In the genomic region with DNA sequence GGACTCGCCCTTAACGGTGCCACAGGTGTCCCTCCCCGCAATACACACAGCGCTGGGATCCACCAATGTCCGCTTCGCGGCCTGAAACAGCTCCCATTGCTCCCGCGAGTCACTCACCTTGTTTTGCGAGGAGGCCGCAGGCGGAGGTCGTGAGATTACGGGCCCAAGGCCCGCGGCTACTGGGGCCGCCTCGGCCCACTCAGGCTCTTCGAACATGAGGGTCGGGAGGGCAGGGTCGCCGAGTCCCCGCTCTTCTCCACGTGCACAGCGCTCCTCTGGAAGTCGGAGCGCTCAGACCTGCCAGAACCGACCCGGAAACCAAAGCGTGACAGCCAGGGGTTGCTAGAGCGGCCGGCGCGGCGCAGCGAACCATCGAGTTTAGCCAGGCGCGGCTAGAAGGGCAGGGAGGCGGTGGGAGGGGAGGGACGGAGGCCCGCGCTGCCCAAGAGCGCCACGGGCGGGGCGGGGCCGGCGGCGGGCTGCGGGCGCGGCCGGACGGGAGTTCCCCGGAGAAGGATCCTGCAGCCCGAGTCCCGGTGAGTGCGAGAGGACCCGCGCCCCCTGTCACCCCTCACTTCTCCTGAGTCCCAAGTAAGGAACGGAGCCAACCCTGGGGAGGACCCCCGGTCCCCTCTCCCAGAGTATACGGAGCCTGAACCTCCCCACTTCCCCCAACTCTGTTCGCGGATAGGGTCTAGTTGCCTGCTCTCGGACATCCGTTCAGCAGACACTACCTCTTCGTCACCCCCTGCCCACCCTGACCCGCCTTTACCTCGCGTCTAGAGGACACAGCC, we compare ENCODE assay signal across 8 cellular contexts. TPM values are rescaled to one million over a fixed set of nuclear protein-coding genes. Genes with fewer than 3 reads are reported as not detected.
A peak's percentile ranks its signal among the peaks of the same experiment; 100 is the strongest.
DNase-seq lines count a peak whose midpoint lies in the region; ATAC-seq, FAIRE-seq and TF ChIP-seq lines count a peak whose summit lies in the region.

A gene (plus strand): TSS at position 488 of the 794 bp plus-strand sequence. CDS start 498 bp downstream, outside the sequence.
A gene (minus strand): TSS at position 330 of the 794 bp plus-strand sequence. CDS start 114 bp downstream, at position 216.

- H3K36me3 ChIP-seq in heart right ventricle: peaks cover 0 to 51% (median 31%) of the 10 kb centered on the region in 9 donors
- peaks cover 41% of the 10 kb centered on the region for H3K36me3 ChIP-seq in upper lobe of right lung

- TF ChIP-seq CTCF in heart right ventricle (IDR thresholded peaks at IDR 0.05) (peak in 6 of 9 donors; percentile 13 to 64 (median 43)), progenitor cell of endocrine pancreas (IDR thresholded peaks at IDR 0.05; ENCODE audit: unreplicated experiment) (peak; percentile 3), upper lobe of right lung (IDR thresholded peaks at IDR 0.05) (peak; percentile 19)

- FAIRE-seq in GM12892 (lab: Jason Lieb, UNC): peak; percentile 99

- H3K36me3 Mint-ChIP-seq in T-cell: peaks cover 30% of the 10 kb centered on the region
- H3K36me3 Mint-ChIP-seq in progenitor cell of endocrine pancreas (ENCODE audit: insufficient read depth): peaks cover 7% of the 10 kb centered on the region

- ATAC-seq in HG02763 (IDR thresholded peaks at IDR 0.05; ENCODE audit: unreplicated experiment): peak; percentile 73
- peak; percentile 84 to 90 (median 88) for ATAC-seq in T-cell (replicated peaks in 1 of 4)
- peak; percentile 85 to 94 (median 92) for ATAC-seq in heart right ventricle
- ATAC-seq in upper lobe of right lung: peak; percentile 97

- H3K9me3 ChIP-seq in heart right ventricle: no peaks in the 10 kb centered on the region
- no peaks in the 10 kb centered on the region for H3K9me3 ChIP-seq in upper lobe of right lung

- H3K27me3 ChIP-seq in heart right ventricle (no peaks in the 10 kb centered on the region), upper lobe of right lung (no peaks in the 10 kb centered on the region)

- CTCF ChIA-PET in T-cell (lab: Charles Lee): interaction anchor here (0.5 to 3.9 kb wide), 14 partner anchors 13 to 214 kb away, joined by 3 to 53 read pairs (median 4); a partner anchor contains a TSS

- H3K4me3 Mint-ChIP-seq in T-cell (no peak within 1 kb of the TSS), progenitor cell of endocrine pancreas (ENCODE audit: low read depth) (no peak within 1 kb of the TSS)

- H3K4me3 ChIP-seq in heart right ventricle (peak within 1 kb of the TSS; percentile 63 to 97 (median 82)), upper lobe of right lung (peak within 1 kb of the TSS; percentile 60)

- POLR2A ChIA-PET in T-cell (lab: Charles Lee): interaction anchor here (0.7 to 1.6 kb wide), 6 partner anchors 9 to 80 kb away, joined by 3 to 16 read pairs (median 4); a partner anchor contains a TSS

- H3K27ac ChIP-seq in heart right ventricle (peak within 1 kb of the TSS; percentile 93 to 99 (median 97)), upper lobe of right lung (peak within 1 kb of the TSS; percentile 81)

- WGBS in heart right ventricle, 2 donors: 0 to 1% methylated on average over 68 to 72 of the region's 72 CpGs

- intact Hi-C loops in heart right ventricle (cut with DNase I): loop anchor here in 7 of 10 donors (1.0 to 10.0 kb wide), 9 partner anchors 56 to 121 kb away; a partner anchor contains a TSS
- intact Hi-C loops in upper lobe of right lung (cut with DNase I): no loop called here

- H3K27me3 Mint-ChIP-seq in T-cell (no peaks in the 10 kb centered on the region), progenitor cell of endocrine pancreas (no peaks in the 10 kb centered on the region)

- peak; percentile 93 for DNase-seq in GM12892 (ENCODE audit: insufficient read length)
- peak; percentile 34 for DNase-seq in NCI-H1417 treated with DMSO at 0.1 percent for 48 hours (lab: John Stamatoyannopoulos, UW)
- DNase-seq in T-cell: peak; percentile 66 to 87 (median 74)
- peak; percentile 84 for DNase-seq in amniotic epithelial cell (ENCODE audit: low read depth)
- DNase-seq in heart right ventricle: peak; percentile 92 to 93
- DNase-seq in progenitor cell of endocrine pancreas (ENCODE audit: low spot score, unreplicated experiment): peak; percentile 81
- peak; percentile 96 for DNase-seq in upper lobe of right lung

- H3K9me3 Mint-ChIP-seq in T-cell (no peaks in the 10 kb centered on the region), progenitor cell of endocrine pancreas (ENCODE audit: low read depth) (no peaks in the 10 kb centered on the region)

- TF ChIP-seq POLR2A in GM12892 (IDR thresholded peaks at IDR 0.05; ENCODE audit: low read depth, low read length): peak; percentile 85

- peaks cover 13 to 25% (median 21%) of the 10 kb centered on the region in 3 donors for H3K4me1 Mint-ChIP-seq in T-cell
- H3K4me1 Mint-ChIP-seq in progenitor cell of endocrine pancreas (ENCODE audit: low read depth): peaks cover 21% of the 10 kb centered on the region

- H3K4me1 ChIP-seq in heart right ventricle (peaks cover 15 to 80% (median 69%) of the 10 kb centered on the region in 9 donors), upper lobe of right lung (peaks cover 49% of the 10 kb centered on the region)

- H3K27ac Mint-ChIP-seq in T-cell (no peak within 1 kb of the TSS), progenitor cell of endocrine pancreas (no peak within 1 kb of the TSS)

RNA-seq across cellular contexts. Expression of the first gene that starts in this region (rescaled TPM):
- polyA plus RNA-seq in GM12892 (2012; ENCODE audit: missing spikeins): 72.8 TPM
- total RNA-seq in T-cell: 100 to 1,000 TPM in 2 of 5 donors, 10 to 100 TPM in 3; 49.3 to 111 (median 99.4) TPM
- 100 to 1,000 TPM; 150 to 247 (median 204) TPM for total RNA-seq in heart right ventricle
- polyA plus RNA-seq in heart right ventricle: 100 to 1,000 TPM; 213 to 244 TPM
- 127 and 133 TPM in 2 replicates for total RNA-seq in progenitor cell of endocrine pancreas
- 148 TPM for total RNA-seq in upper lobe of right lung

RNA-seq across cellular contexts. Expression of the second gene that starts in this region (rescaled TPM):
- 17.4 TPM for polyA plus RNA-seq in GM12892 (2012; ENCODE audit: missing spikeins)
- total RNA-seq in T-cell (10 to 100 TPM; 24.5 to 35.5 (median 32.2) TPM), heart right ventricle (10 to 100 TPM; 12.1 to 23.3 (median 20.5) TPM), progenitor cell of endocrine pancreas (18.8 and 21.7 TPM in 2 replicates), upper lobe of right lung (17.9 TPM)
- 10 to 100 TPM; 16.1 to 23.0 TPM for polyA plus RNA-seq in heart right ventricle

Comparison
In these comparisons a context has a peak if more than half of its experiments do, and no peak if none do; other contexts are left out.
1. Peak in every context shown above with its lines: DNase-seq, ATAC-seq, H3K4me3 ChIP-seq and H3K27ac ChIP-seq.
2. DNase-seq: peak in every context shown above with its lines; median percentile 96 in upper lobe of right lung; 93 in GM12892; 92 in heart right ventricle; 84 in amniotic epithelial cell; 81 in progenitor cell of endocrine pancreas; 74 in T-cell; 34 in NCI-H1417 treated with DMSO at 0.1 percent for 48 hours.